Comparison of ENCODE assay signal across 8 cellular contexts in genomic region chr11:2883717-2884423, GRCh38. TPM values are rescaled to one million over a fixed set of nuclear protein-coding genes. Genes with fewer than 3 reads are reported as not detected.
DNase-seq lines count a peak whose midpoint lies in the region; ATAC-seq and FAIRE-seq lines count a peak whose summit lies in the region.

No MANE protein-coding gene starts in this region.

- FAIRE-seq in urothelium cell line (lab: Jason Lieb, UNC), result no peak

- intact Hi-C loops in Right ventricle myocardium inferior (cut with DNase I) (loop anchor here (2.0 to 5.0 kb wide), 2 partner anchors 59 to 72 kb away; no protein-coding TSS in a partner anchor), cardiac septum (cut with DNase I) (loop anchor here (5.0 to 10.0 kb wide), 4 partner anchors 47 to 579 kb away; partner anchors contain the start of genes C11orf21, KCNQ1OT1 and TSPAN32)

- peaks cover 0 to 14% of the 10 kb centered on the region in 2 donors for H3K4me1 ChIP-seq in duodenal mucosa (ENCODE audit: control insufficient read depth in 1 of 2, insufficient read depth in 2 of 2, low read length in 2 of 2)

- peak overlapping the region; percentile 32 for H3K27ac ChIP-seq in duodenal mucosa (ENCODE audit: low read depth, low read length)

- no peaks in the 10 kb centered on the region for H3K9me3 ChIP-seq in duodenal mucosa (ENCODE audit: control insufficient read depth in 1 of 2, low read length in 2 of 2)

- ATAC-seq in Right ventricle myocardium inferior (peak; percentile 9), GM19452 (IDR thresholded peaks at IDR 0.05; ENCODE audit: unreplicated experiment) (no peak)

- peak; percentile 71 for DNase-seq in Right ventricle myocardium inferior (ENCODE audit: missing footprints)
- no peak for DNase-seq in cardiac septum (ENCODE audit: low spot score)
- peak; percentile 21 for DNase-seq in midbrain (lab: John Stamatoyannopoulos, UW)
- peak; percentile 53 for DNase-seq in urothelium cell line (ENCODE audit: low spot score)
- DNase-seq in epidermal melanocyte (ENCODE audit: insufficient read length, low spot score), result no peak
- no peak for DNase-seq in COLO668 (lab: John Stamatoyannopoulos, UW; ENCODE audit: unreplicated experiment)

- peaks cover 4 to 9% of the 10 kb centered on the region in 2 donors for H3K27me3 ChIP-seq in duodenal mucosa (ENCODE audit: control insufficient read depth in 1 of 2, insufficient read depth in 2 of 2, low read length in 2 of 2)

- no peaks in the 10 kb centered on the region for H3K36me3 ChIP-seq in duodenal mucosa (ENCODE audit: control insufficient read depth in 1 of 2, insufficient read depth in 2 of 2, low read length in 2 of 2)

- peak overlapping the region; percentile 59 to 60 for H3K4me3 ChIP-seq in duodenal mucosa (ENCODE audit: low read depth in 1 of 2, low read length in 2 of 2)

- no peak overlapping the region for H3K9ac ChIP-seq in duodenal mucosa (ENCODE audit: low read depth in 1 of 2, low read length in 2 of 2)

RNA-seq across cellular contexts. Expression of gene CDKN1C, which starts 1.7 kb away (rescaled TPM):
- total RNA-seq in Right ventricle myocardium inferior (40.0 TPM), cardiac septum (11.5 TPM)

RNA-seq across cellular contexts. Expression of gene PHLDA2, which starts 45.4 kb away (rescaled TPM):
- 0.65 TPM for total RNA-seq in Right ventricle myocardium inferior
- 2.1 TPM for total RNA-seq in cardiac septum

Comparison
In these comparisons a context has a peak if more than half of its experiments do, and no peak if none do; other contexts are left out.
1. DNase-seq: peak in Right ventricle myocardium inferior (single experiment), midbrain (single experiment) and urothelium cell line (single experiment); none in cardiac septum (single experiment), epidermal melanocyte (single experiment) and COLO668 (single experiment).